In genomic region chr19:1856345-1856697, GRCh38 we compare ENCODE assay signal across 1 cellular context.
TF ChIP-seq lines count a peak whose summit lies in the region.

No MANE protein-coding gene starts in this region.

TF ChIP-seq in GM12878, 131 proteins besides CTCF, POLR2A, EP300 and RAD21:
- TF ChIP-seq MAX (IDR thresholded peaks at IDR 0.05; ENCODE audit: low read depth, low read length) (no peak), MLLT1 (IDR thresholded peaks at IDR 0.05) (0 out of 2 replicates have a peak, but pooled peaks have one; percentile 34), ZNF274 (IDR thresholded peaks at IDR 0.05; ENCODE audit: insufficient read depth, insufficient read length) (no peak), ELK1 (IDR thresholded peaks at IDR 0.05; ENCODE audit: low read depth, low read length) (0 out of 2 replicates have a peak, but pooled peaks have one; percentile 23), NR2F1 (conservative IDR thresholded peaks at IDR 0.05) (no peak), POLR2AphosphoS2 (IDR thresholded peaks at IDR 0.05; ENCODE audit: low read depth, low read length) (no peak), KDM1A (IDR thresholded peaks at IDR 0.05; ENCODE audit: borderline replicate concordance) (no peak), RAD51 (IDR thresholded peaks at IDR 0.05) (no peak), NBN (IDR thresholded peaks at IDR 0.05) (0 out of 2 replicates have a peak, but pooled peaks have one; percentile 12), SMC3 (IDR thresholded peaks at IDR 0.05; ENCODE audit: borderline replicate concordance, low read length) (no peak), RELB (IDR thresholded peaks at IDR 0.05; ENCODE audit: low read depth) (peak; percentile 12; the same call in 1 of the 2 replicates)
